ENCODE assay signal across 6 cellular contexts in genomic region chr7:146681487-146681886, GRCh38.
"Had no signal": no experiment of that assay in that cellular context is flagged by ENCODE, and none has a peak within 500 bp of the region (broad histone marks: within the 10 kb centered on the region; RNA-seq: fewer than 3 reads in every experiment).

No MANE protein-coding gene starts in this region.

- H3K27ac ChIP-seq: HL-60, KMS-11 had no signal

- H3K4me2 ChIP-seq: KMS-11 had no signal

- DNase-seq: IMR-90, KBM-7, KG1 had no signal

- FAIRE-seq: HTR-8/SVneo had no signal

- H3K9ac ChIP-seq: KMS-11 had no signal
